ENCODE assay signal across 8 cellular contexts in genomic region chr6:53064726-53065265, GRCh38. TPM values are rescaled to one million over a fixed set of nuclear protein-coding genes. Genes with fewer than 3 reads are reported as not detected.
A peak's percentile ranks its signal among the peaks of the same experiment; 100 is the strongest.
DNase-seq lines count a peak whose midpoint lies in the region; ATAC-seq and TF ChIP-seq lines count a peak whose summit lies in the region.

No MANE protein-coding gene starts in this region.

- H3K27me3 ChIP-seq in smooth muscle cell (ENCODE audit: low read depth) = no peaks in the 10 kb centered on the region

- no peaks in the 10 kb centered on the region for H3K36me3 ChIP-seq in smooth muscle cell (ENCODE audit: low read depth)

- H2AFZ ChIP-seq in smooth muscle cell (ENCODE audit: low read depth) = peak overlapping the region; percentile 98

- TF ChIP-seq CTCF in smooth muscle cell (IDR thresholded peaks at IDR 0.05; ENCODE audit: borderline replicate concordance, insufficient read depth, poor library complexity, severe bottlenecking) = no peak

- H3K4me2 ChIP-seq in smooth muscle cell = peak overlapping the region; percentile 93

- ATAC-seq in GM19025 (IDR thresholded peaks at IDR 0.05; ENCODE audit: low read depth, unreplicated experiment) (peak; percentile 60), HG03342 (IDR thresholded peaks at IDR 0.05; ENCODE audit: unreplicated experiment) (peak; percentile 75)

- no peaks in the 10 kb centered on the region for H3F3A ChIP-seq in smooth muscle cell (ENCODE audit: low read depth)

- DNase-seq in AG08396 (ENCODE audit: low spot score) = peak; percentile 95
- peak; percentile 94 for DNase-seq in NCI-H345 treated with DMSO at 0.1 percent for 48 hours (lab: John Stamatoyannopoulos, UW; ENCODE audit: unreplicated experiment)
- peak; percentile 85 to 90 (median 88) for DNase-seq in activated CD4-positive, CD25-positive, alpha-beta regulatory T cell (lab: John Stamatoyannopoulos, UW)
- DNase-seq in central memory CD4-positive, alpha-beta T cell = peak; percentile 96
- peak; percentile 99 for DNase-seq in inferior parietal cortex (ENCODE audit: extremely low spot score)
- peak; percentile 85 for DNase-seq in smooth muscle cell (lab: John Stamatoyannopoulos, UW; ENCODE audit: unreplicated experiment)

- H3K27ac ChIP-seq in smooth muscle cell (ENCODE audit: low read depth) = no peak overlapping the region

- H3K79me2 ChIP-seq in smooth muscle cell (ENCODE audit: low read depth) = peaks cover 46% of the 10 kb centered on the region

- peaks cover 18% of the 10 kb centered on the region for H3K4me1 ChIP-seq in smooth muscle cell (ENCODE audit: low read depth)

- peak overlapping the region; percentile 78 for H3K9ac ChIP-seq in smooth muscle cell (ENCODE audit: low read depth)

- peaks cover 32% of the 10 kb centered on the region for H4K20me1 ChIP-seq in smooth muscle cell (ENCODE audit: low read depth)

- H3K4me3 ChIP-seq in smooth muscle cell = peak overlapping the region; percentile 93

- WGBS in smooth muscle cell (ENCODE audit: low lambda C conversion rate) = under 1% methylated on average over 26 of the region's 26 CpGs

- no peaks in the 10 kb centered on the region for H3K9me3 ChIP-seq in smooth muscle cell (replicated peaks; ENCODE audit: low read depth)

RNA-seq across cellular contexts. Expression of gene FBXO9, which starts 0.4 kb away (rescaled TPM):
- total RNA-seq in smooth muscle cell = 25.3 and 25.5 TPM in 2 replicates
- polyA plus RNA-seq in smooth muscle cell = 55.1 and 57.2 TPM in 2 replicates

RNA-seq across cellular contexts. Expression of gene CILK1, which starts 3.2 kb away (rescaled TPM):
- total RNA-seq in smooth muscle cell = 16.4 and 18.5 TPM in 2 replicates
- polyA plus RNA-seq in smooth muscle cell = 6.5 and 10.2 TPM in 2 replicates
